ENCODE assay signal across 22 cellular contexts in the genomic region with DNA sequence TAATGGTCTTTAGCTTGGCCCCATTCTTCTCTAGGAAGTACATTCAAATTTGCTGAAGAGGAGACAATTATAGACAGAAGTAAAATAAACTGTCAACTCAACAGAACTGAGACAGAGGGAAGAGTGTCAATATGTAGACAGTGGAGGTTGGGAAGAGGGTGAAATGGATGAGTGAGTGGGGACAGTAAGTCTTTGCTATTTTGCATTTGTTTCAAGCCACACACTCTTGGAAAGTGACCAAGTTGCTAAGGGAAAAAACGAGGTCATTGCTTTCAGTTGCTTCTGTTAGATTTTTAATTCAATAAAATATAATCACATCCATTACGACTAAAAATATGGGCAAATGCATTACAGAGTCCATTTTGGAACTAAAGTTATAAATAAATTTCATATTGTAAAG. TPM values are rescaled to one million over a fixed set of nuclear protein-coding genes. Genes with fewer than 3 reads are reported as not detected.
A peak's percentile ranks its signal among the peaks of the same experiment; 100 is the strongest.
DNase-seq lines count a peak whose midpoint lies in the region; FAIRE-seq and TF ChIP-seq lines count a peak whose summit lies in the region.
"Had no signal": no experiment of that assay in that cellular context is flagged by ENCODE, and none has a peak within 500 bp of the region (broad histone marks: within the 10 kb centered on the region; RNA-seq: fewer than 3 reads in every experiment).

No MANE protein-coding gene starts in this region.

- no peak overlapping the region for H4K91ac ChIP-seq in mesenchymal stem cell (ENCODE audit: low read length)

- no peak overlapping the region for H2BK120ac ChIP-seq in mesenchymal stem cell (ENCODE audit: low read depth, low read length)

- H2BK5ac ChIP-seq in mesenchymal stem cell (ENCODE audit: low read depth, low read length, poor library complexity, severe bottlenecking) = no peak overlapping the region

- H3K9ac ChIP-seq in mesenchymal stem cell (ENCODE audit: low read length) = no peak overlapping the region

- peak overlapping the region; percentile 86 for H2AK5ac ChIP-seq in mesenchymal stem cell (ENCODE audit: low read length, severe bottlenecking)

- no peak overlapping the region for H3K4me3 ChIP-seq in GM12865 (ENCODE audit: low read depth, low read length)
- H3K4me3 ChIP-seq in choroid plexus epithelial cell (ENCODE audit: low read depth, low read length) = no peak overlapping the region
- no peak overlapping the region for H3K4me3 ChIP-seq in mesenchymal stem cell (ENCODE audit: insufficient read depth in 1 of 2, low read depth in 1 of 2, low read length in 2 of 2)
- H3K4me3 ChIP-seq: heart left ventricle, pancreas had no signal

- H3K36me3 ChIP-seq in mesenchymal stem cell (ENCODE audit: control insufficient read depth in 1 of 2, insufficient read depth in 2 of 2, low read depth in 1 of 2, low read length in 2 of 2) = peaks cover 9 to 26% of the 10 kb centered on the region in 2 experiments
- H3K36me3 ChIP-seq: pancreas had no signal

- H3K4me1 ChIP-seq in mesenchymal stem cell (ENCODE audit: control insufficient read depth, insufficient read depth, low read depth, low read length) = peaks cover 11% of the 10 kb centered on the region

- H3K79me1 ChIP-seq in mesenchymal stem cell (replicated peaks; ENCODE audit: low read length, poor library complexity, severe bottlenecking) = peaks cover 6% of the 10 kb centered on the region

- H3K23ac ChIP-seq in mesenchymal stem cell (ENCODE audit: low read length in 2 of 2) = no peak overlapping the region

- no peak for FAIRE-seq in GM19239 (lab: Jason Lieb, UNC)
- FAIRE-seq: endometrium, kidney, pancreas, small intestine, urothelium cell line had no signal

- no peaks in the 10 kb centered on the region for H3K27me3 ChIP-seq in mesenchymal stem cell (ENCODE audit: control insufficient read depth in 1 of 2, insufficient read depth in 1 of 2, low read length in 2 of 2)
- H3K27me3 ChIP-seq: heart left ventricle, pancreas had no signal

- H3K18ac ChIP-seq in mesenchymal stem cell (ENCODE audit: low read depth in 1 of 2, low read length in 2 of 2) = no peak overlapping the region

- H3K4me2 ChIP-seq in mesenchymal stem cell (ENCODE audit: low read length, poor library complexity, severe bottlenecking) = no peak overlapping the region

- TF ChIP-seq CTCF in GM12865 (IDR thresholded peaks at IDR 0.05; ENCODE audit: insufficient read depth, low read depth, low read length, missing control alignments) (no peak), choroid plexus epithelial cell (conservative IDR thresholded peaks at IDR 0.05; ENCODE audit: low read depth, low read length) (no peak)

- WGBS in mesenchymal stem cell = no CpG with 5 or more reads among the region's 2 CpGs

- H2AFZ ChIP-seq in mesenchymal stem cell (ENCODE audit: low read depth, low read length) = no peak overlapping the region

- DNase-seq in GM12865 (ENCODE audit: low read depth) (peak; percentile 17), NCI-H69 (lab: John Stamatoyannopoulos, UW) (peak; percentile 15), choroid plexus epithelial cell (ENCODE audit: low read depth) (peak; percentile 68), mesenchymal stem cell (peak; percentile 63), NCI-H146 (lab: John Stamatoyannopoulos, UW) (no peak), GM19239 (ENCODE audit: insufficient read length, low spot score) (no peak), NCI-H2107 (lab: John Stamatoyannopoulos, UW) (no peak)
- DNase-seq: activated CD4-positive, CD25-positive, alpha-beta regulatory T cell treated with anti-CD3 and anti-CD28 coated beads, Interleukin-2, amount 50 U/mL, for 72 hours; activated CD8-positive, alpha-beta memory T cell treated with anti-CD3 and anti-CD28 coated beads, Interleukin-2, amount 50 U/mL, for 48 hours; activated naive CD4-positive, alpha-beta T cell treated with anti-CD3 and anti-CD28 coated beads, Interleukin-2, amount 10 ng/mL, durations not matched to agents 7 days and 5 days; caudate nucleus; heart left ventricle; kidney; NCI-H1694 treated with DMSO at 0.1 percent for 48 hours; NCI-H526 treated with DMSO at 0.1 percent for 48 hours; pancreas; small intestine; stimulated activated naive B cell treated with anti-CD40 and anti-IgM and Interleukin-4, amounts not matched to agents 10 μg/mL and 1 μg/mL and 100 μg/mL, for 72 hours; T-helper 17 cell had no signal

- H3K27ac ChIP-seq in mesenchymal stem cell (ENCODE audit: low read length, poor library complexity, severe bottlenecking) = peak overlapping the region; percentile 76
- H3K27ac ChIP-seq: C4-2B, heart left ventricle, pancreas had no signal

- no peaks in the 10 kb centered on the region for H3K9me3 ChIP-seq in mesenchymal stem cell (ENCODE audit: control insufficient read depth, low read length)
- H3K9me3 ChIP-seq: heart left ventricle, pancreas had no signal

- no peak overlapping the region for H2BK15ac ChIP-seq in mesenchymal stem cell (ENCODE audit: low read depth, poor library complexity, severe bottlenecking)

- H2BK12ac ChIP-seq in mesenchymal stem cell (ENCODE audit: low read length in 2 of 2) = no peak overlapping the region

- no peak overlapping the region for H3K4ac ChIP-seq in mesenchymal stem cell (ENCODE audit: low read depth in 1 of 2, low read length in 2 of 2)

- H3K14ac ChIP-seq in mesenchymal stem cell (ENCODE audit: low read length in 2 of 2) = no peak overlapping the region

- H4K8ac ChIP-seq in mesenchymal stem cell (ENCODE audit: low read length) = no peak overlapping the region

RNA-seq across cellular contexts. Expression of a gene that starts 47.8 kb away (rescaled TPM):
- 26.1 TPM for polyA plus RNA-seq in mesenchymal stem cell (2013, experiment 1 of 2)
- polyA plus RNA-seq in mesenchymal stem cell (2013, experiment 2 of 2) = 22.8 TPM

Comparison
In these comparisons a context has a peak if more than half of its experiments do, and no peak if none do; other contexts are left out.
1. DNase-seq: peak in GM12865 (single experiment), NCI-H69 (single experiment), choroid plexus epithelial cell (single experiment) and mesenchymal stem cell (single experiment); none in NCI-H146 (single experiment), GM19239 (single experiment) and NCI-H2107 (single experiment).